In the genomic region with DNA sequence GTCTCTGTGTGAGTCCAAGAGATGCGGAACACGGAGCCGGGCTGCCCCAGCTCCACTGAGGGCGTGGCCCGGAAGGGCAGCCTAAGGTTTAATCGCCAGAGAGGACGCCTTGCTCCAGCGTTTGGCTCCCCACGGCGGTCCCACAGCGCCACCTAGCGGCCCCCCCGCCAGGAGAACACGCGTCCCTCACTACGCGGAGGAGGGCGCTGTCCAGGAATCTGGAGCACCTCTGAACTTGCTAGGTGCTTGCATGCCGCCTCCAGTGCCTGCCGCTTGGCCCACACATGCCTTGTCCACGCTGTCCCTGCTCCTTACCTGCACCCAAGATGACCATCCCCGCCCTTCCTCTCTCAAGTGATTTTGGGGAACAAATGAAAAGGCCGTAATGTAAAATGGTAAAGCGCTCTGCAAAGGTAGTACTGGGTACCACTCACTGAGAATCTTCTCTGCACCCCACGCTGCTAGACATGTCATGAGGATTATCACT, we compare ENCODE assay signal across 1 cellular context.
A peak's percentile ranks its signal among the peaks of the same experiment; 100 is the strongest.
TF ChIP-seq lines count a peak whose summit lies in the region.

No MANE protein-coding gene starts in this region.

TF ChIP-seq in SK-N-SH, 30 proteins besides CTCF, POLR2A, EP300 and RAD21 (continued from another document):
- TF ChIP-seq REST (IDR thresholded peaks at IDR 0.05; ENCODE audit: low read depth, low read length) (peak; percentile 90), MAX (IDR thresholded peaks at IDR 0.05; ENCODE audit: low read depth) (peak; percentile 64; the same call in 1 of the 2 replicates), GABPA (IDR thresholded peaks at IDR 0.05; ENCODE audit: low read depth) (no peak), SIN3A (IDR thresholded peaks at IDR 0.05; ENCODE audit: borderline replicate concordance, low read depth, low read length) (peak; percentile 29; the same call in 1 of the 2 replicates)
